ENCODE assay signal across 1 cellular context in the genomic region with DNA sequence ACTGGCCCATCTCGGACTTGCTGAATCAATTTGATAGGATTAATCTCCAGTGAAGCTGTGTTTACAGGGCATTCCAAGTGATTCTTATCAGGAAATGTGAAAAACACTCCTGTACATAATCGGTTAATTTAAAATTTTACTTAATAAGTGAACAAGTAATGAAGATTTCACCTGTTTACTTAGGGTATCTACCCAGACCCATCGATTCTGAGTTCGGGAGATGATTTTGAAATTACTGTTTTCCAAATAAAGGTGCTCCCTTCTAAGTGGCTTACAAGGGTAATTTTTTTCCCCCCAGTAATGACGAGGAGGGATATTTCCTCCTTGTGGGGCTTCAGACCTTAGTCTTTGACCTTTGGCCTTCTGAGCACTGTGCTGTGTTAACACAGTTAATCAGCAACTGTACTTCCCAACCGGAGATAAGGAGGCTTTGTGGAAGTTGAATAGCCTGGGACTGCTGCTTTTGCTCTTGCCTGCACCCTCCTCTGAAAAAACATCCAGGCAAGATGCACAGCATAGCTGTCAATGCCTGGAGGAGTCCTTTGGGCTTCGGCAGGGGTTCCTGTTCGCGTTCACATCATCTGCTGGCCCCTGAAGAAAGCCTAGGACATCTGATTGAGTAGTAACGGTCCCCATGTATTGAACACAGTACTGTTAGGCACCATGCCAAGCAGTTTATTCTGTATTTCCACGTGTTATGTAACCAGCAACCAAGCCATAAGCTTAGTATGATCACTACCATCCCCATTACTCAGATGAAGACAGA.
TF ChIP-seq lines count a peak whose summit lies in the region.

No MANE protein-coding gene starts in this region.

TF ChIP-seq in K562, 482 proteins besides CTCF, POLR2A, EP300 and RAD21 (continued from another document):
- TF ChIP-seq, protein P1, sequence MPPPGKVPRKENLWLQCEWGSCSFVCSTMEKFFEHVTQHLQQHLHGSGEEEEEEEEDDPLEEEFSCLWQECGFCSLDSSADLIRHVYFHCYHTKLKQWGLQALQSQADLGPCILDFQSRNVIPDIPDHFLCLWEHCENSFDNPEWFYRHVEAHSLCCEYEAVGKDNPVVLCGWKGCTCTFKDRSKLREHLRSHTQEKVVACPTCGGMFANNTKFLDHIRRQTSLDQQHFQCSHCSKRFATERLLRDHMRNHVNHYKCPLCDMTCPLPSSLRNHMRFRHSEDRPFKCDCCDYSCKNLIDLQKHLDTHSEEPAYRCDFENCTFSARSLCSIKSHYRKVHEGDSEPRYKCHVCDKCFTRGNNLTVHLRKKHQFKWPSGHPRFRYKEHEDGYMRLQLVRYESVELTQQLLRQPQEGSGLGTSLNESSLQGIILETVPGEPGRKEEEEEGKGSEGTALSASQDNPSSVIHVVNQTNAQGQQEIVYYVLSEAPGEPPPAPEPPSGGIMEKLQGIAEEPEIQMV (tag; conservative IDR thresholded peaks at IDR 0.05; ENCODE audit: low read depth) = no peak
- TF ChIP-seq ZNF24 (IDR thresholded peaks at IDR 0.05) (no peak), ZNF197 (CRISPR knock-in tag; IDR thresholded peaks at IDR 0.05; ENCODE audit: low read depth) (no peak), FOXA3 (CRISPR knock-in tag; conservative IDR thresholded peaks at IDR 0.05 in 1 of 2, IDR thresholded peaks at IDR 0.05 in 1 of 2) (peak in 1 of 2 experiments; percentile 47; a peak in 1 of 4 replicates), ZNF274 (IDR thresholded peaks at IDR 0.05; ENCODE audit: borderline replicate concordance, low read depth, low read length) (no peak), CBX2 (IDR thresholded peaks at IDR 0.05; ENCODE audit: insufficient read depth, low read length, poor library complexity, severe bottlenecking) (no peak), SRSF3 (IDR thresholded peaks at IDR 0.05; ENCODE audit: insufficient read depth, low read length) (no peak), FOXM1 (IDR thresholded peaks at IDR 0.05; ENCODE audit: low read depth) (no peak), FOXM1 (CRISPR knock-in tag; IDR thresholded peaks at IDR 0.05; ENCODE audit: low read depth) (no peak), ZNF311 (CRISPR knock-in tag; IDR thresholded peaks at IDR 0.05) (no peak), JUND (IDR thresholded peaks at IDR 0.05; ENCODE audit: borderline replicate concordance, low read depth, low read length) (no peak), JUND (tag; IDR thresholded peaks at IDR 0.05; ENCODE audit: borderline replicate concordance, low read depth, low read length) (no peak), FOXP1 (CRISPR knock-in tag; IDR thresholded peaks at IDR 0.05) (no peak), SAP30 (IDR thresholded peaks at IDR 0.05; ENCODE audit: borderline replicate concordance, insufficient read depth, low read depth, low read length, poor library complexity, severe bottlenecking) (no peak), NR2C2 (CRISPR knock-in tag; IDR thresholded peaks at IDR 0.05) (no peak), NR2C2 (tag; IDR thresholded peaks at IDR 0.05) (peak; percentile 66; the same call in 1 of the 2 replicates), KAT2B (IDR thresholded peaks at IDR 0.05; ENCODE audit: low read depth, low read length) (no peak), CBFA2T3 (IDR thresholded peaks at IDR 0.05) (peak; percentile 33; the same call in 1 of the 2 replicates), ZC3H8 (IDR thresholded peaks at IDR 0.05) (no peak), JUNB (CRISPR knock-in tag; conservative IDR thresholded peaks at IDR 0.05) (no peak), SIRT6 (IDR thresholded peaks at IDR 0.05; ENCODE audit: low read depth, low read length) (no peak), C11orf30 (IDR thresholded peaks at IDR 0.05; ENCODE audit: low read depth) (no peak), NCOA2 (IDR thresholded peaks at IDR 0.05; ENCODE audit: partially characterized antibody in 2 of 2) (no peak), CXXC5 (CRISPR knock-in tag; IDR thresholded peaks at IDR 0.05) (no peak), CHD1 (IDR thresholded peaks at IDR 0.05; ENCODE audit: low read length) (no peak)
- TF ChIP-seq, protein P2, sequence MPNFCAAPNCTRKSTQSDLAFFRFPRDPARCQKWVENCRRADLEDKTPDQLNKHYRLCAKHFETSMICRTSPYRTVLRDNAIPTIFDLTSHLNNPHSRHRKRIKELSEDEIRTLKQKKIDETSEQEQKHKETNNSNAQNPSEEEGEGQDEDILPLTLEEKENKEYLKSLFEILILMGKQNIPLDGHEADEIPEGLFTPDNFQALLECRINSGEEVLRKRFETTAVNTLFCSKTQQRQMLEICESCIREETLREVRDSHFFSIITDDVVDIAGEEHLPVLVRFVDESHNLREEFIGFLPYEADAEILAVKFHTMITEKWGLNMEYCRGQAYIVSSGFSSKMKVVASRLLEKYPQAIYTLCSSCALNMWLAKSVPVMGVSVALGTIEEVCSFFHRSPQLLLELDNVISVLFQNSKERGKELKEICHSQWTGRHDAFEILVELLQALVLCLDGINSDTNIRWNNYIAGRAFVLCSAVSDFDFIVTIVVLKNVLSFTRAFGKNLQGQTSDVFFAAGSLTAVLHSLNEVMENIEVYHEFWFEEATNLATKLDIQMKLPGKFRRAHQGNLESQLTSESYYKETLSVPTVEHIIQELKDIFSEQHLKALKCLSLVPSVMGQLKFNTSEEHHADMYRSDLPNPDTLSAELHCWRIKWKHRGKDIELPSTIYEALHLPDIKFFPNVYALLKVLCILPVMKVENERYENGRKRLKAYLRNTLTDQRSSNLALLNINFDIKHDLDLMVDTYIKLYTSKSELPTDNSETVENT (CRISPR knock-in tag; IDR thresholded peaks at IDR 0.05) = no peak
- TF ChIP-seq, protein P3, sequence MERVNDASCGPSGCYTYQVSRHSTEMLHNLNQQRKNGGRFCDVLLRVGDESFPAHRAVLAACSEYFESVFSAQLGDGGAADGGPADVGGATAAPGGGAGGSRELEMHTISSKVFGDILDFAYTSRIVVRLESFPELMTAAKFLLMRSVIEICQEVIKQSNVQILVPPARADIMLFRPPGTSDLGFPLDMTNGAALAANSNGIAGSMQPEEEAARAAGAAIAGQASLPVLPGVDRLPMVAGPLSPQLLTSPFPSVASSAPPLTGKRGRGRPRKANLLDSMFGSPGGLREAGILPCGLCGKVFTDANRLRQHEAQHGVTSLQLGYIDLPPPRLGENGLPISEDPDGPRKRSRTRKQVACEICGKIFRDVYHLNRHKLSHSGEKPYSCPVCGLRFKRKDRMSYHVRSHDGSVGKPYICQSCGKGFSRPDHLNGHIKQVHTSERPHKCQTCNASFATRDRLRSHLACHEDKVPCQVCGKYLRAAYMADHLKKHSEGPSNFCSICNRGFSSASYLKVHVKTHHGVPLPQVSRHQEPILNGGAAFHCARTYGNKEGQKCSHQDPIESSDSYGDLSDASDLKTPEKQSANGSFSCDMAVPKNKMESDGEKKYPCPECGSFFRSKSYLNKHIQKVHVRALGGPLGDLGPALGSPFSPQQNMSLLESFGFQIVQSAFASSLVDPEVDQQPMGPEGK (CRISPR knock-in tag; IDR thresholded peaks at IDR 0.05; ENCODE audit: borderline replicate concordance) = no peak
- TF ChIP-seq, protein P4, sequence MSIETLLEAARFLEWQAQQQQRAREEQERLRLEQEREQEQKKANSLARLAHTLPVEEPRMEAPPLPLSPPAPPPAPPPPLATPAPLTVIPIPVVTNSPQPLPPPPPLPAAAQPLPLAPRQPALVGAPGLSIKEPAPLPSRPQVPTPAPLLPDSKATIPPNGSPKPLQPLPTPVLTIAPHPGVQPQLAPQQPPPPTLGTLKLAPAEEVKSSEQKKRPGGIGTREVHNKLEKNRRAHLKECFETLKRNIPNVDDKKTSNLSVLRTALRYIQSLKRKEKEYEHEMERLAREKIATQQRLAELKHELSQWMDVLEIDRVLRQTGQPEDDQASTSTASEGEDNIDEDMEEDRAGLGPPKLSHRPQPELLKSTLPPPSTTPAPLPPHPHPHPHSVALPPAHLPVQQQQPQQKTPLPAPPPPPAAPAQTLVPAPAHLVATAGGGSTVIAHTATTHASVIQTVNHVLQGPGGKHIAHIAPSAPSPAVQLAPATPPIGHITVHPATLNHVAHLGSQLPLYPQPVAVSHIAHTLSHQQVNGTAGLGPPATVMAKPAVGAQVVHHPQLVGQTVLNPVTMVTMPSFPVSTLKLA (conservative IDR thresholded peaks at IDR 0.05) = 0 out of 4 replicates have a peak, but pooled peaks of 1 of the 2 experiments have one; percentile 28
- TF ChIP-seq, protein P5, sequence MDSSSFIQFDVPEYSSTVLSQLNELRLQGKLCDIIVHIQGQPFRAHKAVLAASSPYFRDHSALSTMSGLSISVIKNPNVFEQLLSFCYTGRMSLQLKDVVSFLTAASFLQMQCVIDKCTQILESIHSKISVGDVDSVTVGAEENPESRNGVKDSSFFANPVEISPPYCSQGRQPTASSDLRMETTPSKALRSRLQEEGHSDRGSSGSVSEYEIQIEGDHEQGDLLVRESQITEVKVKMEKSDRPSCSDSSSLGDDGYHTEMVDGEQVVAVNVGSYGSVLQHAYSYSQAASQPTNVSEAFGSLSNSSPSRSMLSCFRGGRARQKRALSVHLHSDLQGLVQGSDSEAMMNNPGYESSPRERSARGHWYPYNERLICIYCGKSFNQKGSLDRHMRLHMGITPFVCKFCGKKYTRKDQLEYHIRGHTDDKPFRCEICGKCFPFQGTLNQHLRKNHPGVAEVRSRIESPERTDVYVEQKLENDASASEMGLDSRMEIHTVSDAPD (CRISPR knock-in tag; IDR thresholded peaks at IDR 0.05) = no peak
